In genomic region chr20:44402391-44403193, GRCh38 we compare ENCODE assay signal across 1 cellular context.
A peak's percentile ranks its signal among the peaks of the same experiment; 100 is the strongest.
TF ChIP-seq lines count a peak whose summit lies in the region.

No MANE protein-coding gene starts in this region.

TF ChIP-seq in HepG2, 621 proteins besides CTCF, POLR2A, EP300 and RAD21 (continued from another document and continues in another):
- TF ChIP-seq CREB1 (IDR thresholded peaks at IDR 0.05) (no peak), CREB1 (CRISPR knock-in tag; IDR thresholded peaks at IDR 0.05) (no peak), NCOR1 (IDR thresholded peaks at IDR 0.05; ENCODE audit: borderline replicate concordance, low read length) (no peak), MTA3 (CRISPR knock-in tag; IDR thresholded peaks at IDR 0.05) (no peak), ZNF619 (CRISPR knock-in tag; IDR thresholded peaks at IDR 0.05) (no peak; the same call in 1 of the 2 replicates), ZFP90 (CRISPR knock-in tag; IDR thresholded peaks at IDR 0.05; ENCODE audit: borderline replicate concordance) (peak; percentile 85), ZNF552 (CRISPR knock-in tag; IDR thresholded peaks at IDR 0.05; ENCODE audit: borderline replicate concordance) (0 out of 2 replicates have a peak, but pooled peaks have one; percentile 63), ZNF674 (CRISPR knock-in tag; IDR thresholded peaks at IDR 0.05; ENCODE audit: low read depth) (peak; percentile 95; the same call in 1 of the 2 replicates), SKI (IDR thresholded peaks at IDR 0.05; ENCODE audit: partially characterized antibody) (no peak), ZNF503 (CRISPR knock-in tag; IDR thresholded peaks at IDR 0.05) (peak; percentile 49; the same call in 1 of the 2 replicates), ZBTB20 (CRISPR knock-in tag; IDR thresholded peaks at IDR 0.05; ENCODE audit: borderline replicate concordance, low read depth) (no peak; the same call in none of the 2 replicates), ZNF724P (CRISPR knock-in tag; IDR thresholded peaks at IDR 0.05; ENCODE audit: borderline replicate concordance) (no peak), YY1 (IDR thresholded peaks at IDR 0.05; ENCODE audit: insufficient read depth, insufficient replicate concordance, low read depth, low read length) (peak; percentile 7), CHCHD3 (CRISPR knock-in tag; IDR thresholded peaks at IDR 0.05) (0 out of 2 replicates have a peak, but pooled peaks have one; percentile 0), HIC2 (CRISPR knock-in tag; IDR thresholded peaks at IDR 0.05; ENCODE audit: low read depth) (peak; percentile 60; the same call in 1 of the 2 replicates), REXO4 (CRISPR knock-in tag; IDR thresholded peaks at IDR 0.05; ENCODE audit: borderline replicate concordance) (no peak), PBX2 (CRISPR knock-in tag; IDR thresholded peaks at IDR 0.05) (0 out of 2 replicates have a peak, but pooled peaks have one; percentile 26), TMF1 (CRISPR knock-in tag; IDR thresholded peaks at IDR 0.05; ENCODE audit: low read depth) (0 out of 2 replicates have a peak, but pooled peaks have one; percentile 74), NFKBIZ (CRISPR knock-in tag; IDR thresholded peaks at IDR 0.05) (peak; percentile 59; the same call in 1 of the 2 replicates), THAP8 (CRISPR knock-in tag; IDR thresholded peaks at IDR 0.05; ENCODE audit: borderline replicate concordance) (peak; percentile 88), ZNF337 (CRISPR knock-in tag; IDR thresholded peaks at IDR 0.05; ENCODE audit: borderline replicate concordance, low read depth) (no peak; the same call in 1 of the 2 replicates), RFX1 (IDR thresholded peaks at IDR 0.05) (no peak), KDM3A (CRISPR knock-in tag; IDR thresholded peaks at IDR 0.05; ENCODE audit: low read depth) (no peak; the same call in 1 of the 2 replicates), KDM2A (CRISPR knock-in tag; IDR thresholded peaks at IDR 0.05; ENCODE audit: borderline replicate concordance, low read depth) (peak; percentile 37), ZNF644 (CRISPR knock-in tag; IDR thresholded peaks at IDR 0.05; ENCODE audit: low read depth) (no peak), ZNF235 (CRISPR knock-in tag; IDR thresholded peaks at IDR 0.05; ENCODE audit: borderline replicate concordance) (peak; percentile 69; the same call in 1 of the 2 replicates), ZNF24 (IDR thresholded peaks at IDR 0.05) (no peak), E2F1 (CRISPR knock-in tag; IDR thresholded peaks at IDR 0.05) (no peak), ZSCAN21 (CRISPR knock-in tag; IDR thresholded peaks at IDR 0.05; ENCODE audit: borderline replicate concordance) (no peak; the same call in 1 of the 2 replicates), ZNF124 (CRISPR knock-in tag; IDR thresholded peaks at IDR 0.05) (no peak; the same call in 1 of the 2 replicates)
- TF ChIP-seq, protein P1, sequence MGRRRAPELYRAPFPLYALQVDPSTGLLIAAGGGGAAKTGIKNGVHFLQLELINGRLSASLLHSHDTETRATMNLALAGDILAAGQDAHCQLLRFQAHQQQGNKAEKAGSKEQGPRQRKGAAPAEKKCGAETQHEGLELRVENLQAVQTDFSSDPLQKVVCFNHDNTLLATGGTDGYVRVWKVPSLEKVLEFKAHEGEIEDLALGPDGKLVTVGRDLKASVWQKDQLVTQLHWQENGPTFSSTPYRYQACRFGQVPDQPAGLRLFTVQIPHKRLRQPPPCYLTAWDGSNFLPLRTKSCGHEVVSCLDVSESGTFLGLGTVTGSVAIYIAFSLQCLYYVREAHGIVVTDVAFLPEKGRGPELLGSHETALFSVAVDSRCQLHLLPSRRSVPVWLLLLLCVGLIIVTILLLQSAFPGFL (CRISPR knock-in tag; IDR thresholded peaks at IDR 0.05), result 0 out of 2 replicates have a peak, but pooled peaks have one; percentile 65
- TF ChIP-seq, protein P2, sequence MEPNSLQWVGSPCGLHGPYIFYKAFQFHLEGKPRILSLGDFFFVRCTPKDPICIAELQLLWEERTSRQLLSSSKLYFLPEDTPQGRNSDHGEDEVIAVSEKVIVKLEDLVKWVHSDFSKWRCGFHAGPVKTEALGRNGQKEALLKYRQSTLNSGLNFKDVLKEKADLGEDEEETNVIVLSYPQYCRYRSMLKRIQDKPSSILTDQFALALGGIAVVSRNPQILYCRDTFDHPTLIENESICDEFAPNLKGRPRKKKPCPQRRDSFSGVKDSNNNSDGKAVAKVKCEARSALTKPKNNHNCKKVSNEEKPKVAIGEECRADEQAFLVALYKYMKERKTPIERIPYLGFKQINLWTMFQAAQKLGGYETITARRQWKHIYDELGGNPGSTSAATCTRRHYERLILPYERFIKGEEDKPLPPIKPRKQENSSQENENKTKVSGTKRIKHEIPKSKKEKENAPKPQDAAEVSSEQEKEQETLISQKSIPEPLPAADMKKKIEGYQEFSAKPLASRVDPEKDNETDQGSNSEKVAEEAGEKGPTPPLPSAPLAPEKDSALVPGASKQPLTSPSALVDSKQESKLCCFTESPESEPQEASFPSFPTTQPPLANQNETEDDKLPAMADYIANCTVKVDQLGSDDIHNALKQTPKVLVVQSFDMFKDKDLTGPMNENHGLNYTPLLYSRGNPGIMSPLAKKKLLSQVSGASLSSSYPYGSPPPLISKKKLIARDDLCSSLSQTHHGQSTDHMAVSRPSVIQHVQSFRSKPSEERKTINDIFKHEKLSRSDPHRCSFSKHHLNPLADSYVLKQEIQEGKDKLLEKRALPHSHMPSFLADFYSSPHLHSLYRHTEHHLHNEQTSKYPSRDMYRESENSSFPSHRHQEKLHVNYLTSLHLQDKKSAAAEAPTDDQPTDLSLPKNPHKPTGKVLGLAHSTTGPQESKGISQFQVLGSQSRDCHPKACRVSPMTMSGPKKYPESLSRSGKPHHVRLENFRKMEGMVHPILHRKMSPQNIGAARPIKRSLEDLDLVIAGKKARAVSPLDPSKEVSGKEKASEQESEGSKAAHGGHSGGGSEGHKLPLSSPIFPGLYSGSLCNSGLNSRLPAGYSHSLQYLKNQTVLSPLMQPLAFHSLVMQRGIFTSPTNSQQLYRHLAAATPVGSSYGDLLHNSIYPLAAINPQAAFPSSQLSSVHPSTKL (CRISPR knock-in tag; IDR thresholded peaks at IDR 0.05), result peak; percentile 63
- TF ChIP-seq, protein P3, sequence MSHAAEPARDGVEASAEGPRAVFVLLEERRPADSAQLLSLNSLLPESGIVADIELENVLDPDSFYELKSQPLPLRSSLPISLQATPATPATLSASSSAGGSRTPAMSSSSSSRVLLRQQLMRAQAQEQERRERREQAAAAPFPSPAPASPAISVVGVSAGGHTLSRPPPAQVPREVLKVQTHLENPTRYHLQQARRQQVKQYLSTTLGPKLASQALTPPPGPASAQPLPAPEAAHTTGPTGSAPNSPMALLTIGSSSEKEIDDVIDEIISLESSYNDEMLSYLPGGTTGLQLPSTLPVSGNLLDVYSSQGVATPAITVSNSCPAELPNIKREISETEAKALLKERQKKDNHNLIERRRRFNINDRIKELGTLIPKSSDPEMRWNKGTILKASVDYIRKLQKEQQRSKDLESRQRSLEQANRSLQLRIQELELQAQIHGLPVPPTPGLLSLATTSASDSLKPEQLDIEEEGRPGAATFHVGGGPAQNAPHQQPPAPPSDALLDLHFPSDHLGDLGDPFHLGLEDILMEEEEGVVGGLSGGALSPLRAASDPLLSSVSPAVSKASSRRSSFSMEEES (CRISPR knock-in tag; IDR thresholded peaks at IDR 0.05), result peak; percentile 83; the same call in 1 of the 2 replicates
- TF ChIP-seq, protein P4, sequence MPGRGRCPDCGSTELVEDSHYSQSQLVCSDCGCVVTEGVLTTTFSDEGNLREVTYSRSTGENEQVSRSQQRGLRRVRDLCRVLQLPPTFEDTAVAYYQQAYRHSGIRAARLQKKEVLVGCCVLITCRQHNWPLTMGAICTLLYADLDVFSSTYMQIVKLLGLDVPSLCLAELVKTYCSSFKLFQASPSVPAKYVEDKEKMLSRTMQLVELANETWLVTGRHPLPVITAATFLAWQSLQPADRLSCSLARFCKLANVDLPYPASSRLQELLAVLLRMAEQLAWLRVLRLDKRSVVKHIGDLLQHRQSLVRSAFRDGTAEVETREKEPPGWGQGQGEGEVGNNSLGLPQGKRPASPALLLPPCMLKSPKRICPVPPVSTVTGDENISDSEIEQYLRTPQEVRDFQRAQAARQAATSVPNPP (CRISPR knock-in tag; IDR thresholded peaks at IDR 0.05), result no peak
- TF ChIP-seq, protein P5, sequence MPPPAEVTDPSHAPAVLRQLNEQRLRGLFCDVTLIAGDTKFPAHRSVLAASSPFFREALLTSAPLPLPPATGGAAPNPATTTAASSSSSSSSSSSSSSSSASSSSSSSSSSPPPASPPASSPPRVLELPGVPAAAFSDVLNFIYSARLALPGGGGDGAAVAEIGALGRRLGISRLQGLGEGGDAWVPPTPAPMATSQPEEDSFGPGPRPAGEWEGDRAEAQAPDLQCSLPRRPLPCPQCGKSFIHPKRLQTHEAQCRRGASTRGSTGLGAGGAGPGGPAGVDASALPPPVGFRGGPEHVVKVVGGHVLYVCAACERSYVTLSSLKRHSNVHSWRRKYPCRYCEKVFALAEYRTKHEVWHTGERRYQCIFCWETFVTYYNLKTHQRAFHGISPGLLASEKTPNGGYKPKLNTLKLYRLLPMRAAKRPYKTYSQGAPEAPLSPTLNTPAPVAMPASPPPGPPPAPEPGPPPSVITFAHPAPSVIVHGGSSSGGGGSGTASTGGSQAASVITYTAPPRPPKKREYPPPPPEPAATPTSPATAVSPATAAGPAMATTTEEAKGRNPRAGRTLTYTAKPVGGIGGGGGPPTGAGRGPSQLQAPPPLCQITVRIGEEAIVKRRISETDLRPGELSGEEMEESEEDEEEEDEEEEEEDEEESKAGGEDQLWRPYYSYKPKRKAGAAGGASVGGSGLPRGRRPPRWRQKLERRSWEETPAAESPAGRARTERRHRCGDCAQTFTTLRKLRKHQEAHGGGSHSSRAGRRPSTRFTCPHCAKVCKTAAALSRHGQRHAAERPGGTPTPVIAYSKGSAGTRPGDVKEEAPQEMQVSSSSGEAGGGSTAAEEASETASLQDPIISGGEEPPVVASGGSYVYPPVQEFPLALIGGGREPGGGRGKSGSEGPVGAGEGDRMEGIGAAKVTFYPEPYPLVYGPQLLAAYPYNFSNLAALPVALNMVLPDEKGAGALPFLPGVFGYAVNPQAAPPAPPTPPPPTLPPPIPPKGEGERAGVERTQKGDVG (CRISPR knock-in tag; IDR thresholded peaks at IDR 0.05; ENCODE audit: borderline replicate concordance), result no peak; the same call in 1 of the 2 replicates
- TF ChIP-seq, protein P6, sequence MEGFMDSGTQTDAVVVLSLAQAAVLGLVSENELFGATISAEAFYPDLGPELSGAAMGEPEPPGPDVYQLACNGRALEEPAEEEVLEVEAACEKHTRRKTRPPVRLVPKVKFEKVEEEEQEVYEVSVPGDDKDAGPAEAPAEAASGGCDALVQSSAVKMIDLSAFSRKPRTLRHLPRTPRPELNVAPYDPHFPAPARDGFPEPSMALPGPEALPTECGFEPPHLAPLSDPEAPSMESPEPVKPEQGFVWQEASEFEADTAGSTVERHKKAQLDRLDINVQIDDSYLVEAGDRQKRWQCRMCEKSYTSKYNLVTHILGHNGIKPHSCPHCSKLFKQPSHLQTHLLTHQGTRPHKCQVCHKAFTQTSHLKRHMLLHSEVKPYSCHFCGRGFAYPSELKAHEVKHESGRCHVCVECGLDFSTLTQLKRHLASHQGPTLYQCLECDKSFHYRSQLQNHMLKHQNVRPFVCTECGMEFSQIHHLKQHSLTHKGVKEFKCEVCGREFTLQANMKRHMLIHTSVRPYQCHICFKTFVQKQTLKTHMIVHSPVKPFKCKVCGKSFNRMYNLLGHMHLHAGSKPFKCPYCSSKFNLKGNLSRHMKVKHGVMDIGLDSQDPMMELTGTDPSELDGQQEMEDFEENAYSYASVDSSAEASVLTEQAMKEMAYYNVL (CRISPR knock-in tag; IDR thresholded peaks at IDR 0.05; ENCODE audit: borderline replicate concordance), result no peak
